Comparison of ENCODE assay signal across 22 cellular contexts in genomic region chr12:11635341-11635740, GRCh38.
"Had no signal": no experiment of that assay in that cellular context is flagged by ENCODE, and none has a peak within 500 bp of the region (broad histone marks: within the 10 kb centered on the region; RNA-seq: fewer than 3 reads in every experiment).

No MANE protein-coding gene starts in this region.

- ATAC-seq: activated CD4-positive, alpha-beta T cell treated with anti-CD3 and anti-CD28 coated beads for 36 hours; naive thymus-derived CD8-positive, alpha-beta T cell; sciatic nerve; stimulated activated effector memory CD8-positive, alpha-beta T cell treated with anti-CD3 and anti-CD28 coated beads, Interleukin-12 subunit alpha, Interleukin-12 subunit beta, amount 100 ng/mL, for 72 hours; stimulated activated naive CD8-positive, alpha-beta T cell treated with anti-CD3 and anti-CD28 coated beads, Interleukin-15, amount 100 ng/mL, for 72 hours; WTC11 had no signal

- FAIRE-seq: small intestine had no signal

- H3K9me3 ChIP-seq: esophagus squamous epithelium had no signal

- H3K27me3 ChIP-seq: esophagus squamous epithelium, neural progenitor cell, suprapubic skin, tibial nerve had no signal

- H3K27ac Mint-ChIP-seq: activated CD4-positive, alpha-beta T cell treated with anti-CD3 and anti-CD28 coated beads for 36 hours; activated naive CD4-positive, alpha-beta T cell treated with anti-CD3 and anti-CD28 coated beads, Interleukin-2, amount 10 ng/mL, durations not matched to agents 7 days and 5 days; dendritic cell treated with granulocyte-macrophage colony-stimulating factor and Interleukin-4, amounts not matched to agents 40 ng/mL and 50 ng/mL, for 4 days; mesothelial cell of epicardium; neural progenitor cell; stimulated activated effector memory CD8-positive, alpha-beta T cell treated with anti-CD3 and anti-CD28 coated beads, Interleukin-12 subunit alpha, Interleukin-12 subunit beta, amount 100 ng/mL, for 72 hours; stimulated activated naive CD8-positive, alpha-beta T cell treated with anti-CD3 and anti-CD28 coated beads, Interleukin-15, amount 100 ng/mL, for 72 hours; WTC11 had no signal

- H3K9me3 Mint-ChIP-seq: stimulated activated effector memory CD8-positive, alpha-beta T cell treated with anti-CD3 and anti-CD28 coated beads, Interleukin-12 subunit alpha, Interleukin-12 subunit beta, amount 100 ng/mL, for 72 hours had no signal

- H3K4me3 Mint-ChIP-seq: activated CD4-positive, alpha-beta T cell treated with anti-CD3 and anti-CD28 coated beads for 36 hours; activated naive CD4-positive, alpha-beta T cell treated with anti-CD3 and anti-CD28 coated beads, Interleukin-2, amount 10 ng/mL, durations not matched to agents 7 days and 5 days; dendritic cell treated with granulocyte-macrophage colony-stimulating factor and Interleukin-4, amounts not matched to agents 40 ng/mL and 50 ng/mL, for 4 days; mesothelial cell of epicardium; naive thymus-derived CD8-positive, alpha-beta T cell; neural progenitor cell; stimulated activated effector memory CD8-positive, alpha-beta T cell treated with anti-CD3 and anti-CD28 coated beads, Interleukin-12 subunit alpha, Interleukin-12 subunit beta, amount 100 ng/mL, for 72 hours; stimulated activated naive CD8-positive, alpha-beta T cell treated with anti-CD3 and anti-CD28 coated beads, Interleukin-15, amount 100 ng/mL, for 72 hours; WTC11 had no signal

- H3K4me3 ChIP-seq: esophagus squamous epithelium, left ventricle myocardium inferior, neural progenitor cell, suprapubic skin, tibial nerve had no signal

- H3K27me3 Mint-ChIP-seq: activated CD4-positive, alpha-beta T cell treated with anti-CD3 and anti-CD28 coated beads for 36 hours; dendritic cell treated with granulocyte-macrophage colony-stimulating factor and Interleukin-4, amounts not matched to agents 40 ng/mL and 50 ng/mL, for 4 days; naive thymus-derived CD8-positive, alpha-beta T cell; stimulated activated naive CD8-positive, alpha-beta T cell treated with anti-CD3 and anti-CD28 coated beads, Interleukin-15, amount 100 ng/mL, for 72 hours had no signal

- H3K4me1 Mint-ChIP-seq: activated naive CD4-positive, alpha-beta T cell treated with anti-CD3 and anti-CD28 coated beads, Interleukin-2, amount 10 ng/mL, durations not matched to agents 7 days and 5 days; naive thymus-derived CD8-positive, alpha-beta T cell; WTC11 had no signal

- DNase-seq: activated CD4-positive, alpha-beta T cell treated with anti-CD3 and anti-CD28 coated beads for 36 hours; activated CD4-positive, alpha-beta T cell treated with anti-CD3 and anti-CD28 coated beads, Interleukin-2, amount 50 U/mL, for 48 hours; activated effector memory CD4-positive, alpha-beta T cell treated with Interleukin-2 at 50 U/mL for 16 hours; activated naive CD4-positive, alpha-beta T cell treated with anti-CD3 and anti-CD28 coated beads, Interleukin-2, amount 10 ng/mL, durations not matched to agents 7 days and 5 days; activated T-cell treated with anti-CD3 and anti-CD28 coated beads, Interleukin-2, amount 50 U/mL, for 48 hours; amygdala; effector CD4-positive, alpha-beta T cell; esophagus squamous epithelium; left ventricle myocardium inferior; naive thymus-derived CD8-positive, alpha-beta T cell; small intestine; stimulated activated CD4-positive, alpha-beta T cell treated with anti-CD3 and anti-CD28 coated beads, Interleukin-2, amount 100 ng/mL, for 24 hours; stimulated activated naive CD8-positive, alpha-beta T cell treated with anti-CD3 and anti-CD28 coated beads, Interleukin-15, amount 100 ng/mL, for 72 hours; T-helper 9 cell had no signal

- H3K36me3 ChIP-seq: esophagus squamous epithelium, left ventricle myocardium inferior, neural progenitor cell, suprapubic skin, tibial nerve had no signal

- H3K27ac ChIP-seq: esophagus squamous epithelium, left ventricle myocardium inferior, neural progenitor cell, suprapubic skin, tibial nerve had no signal

- H3K4me1 ChIP-seq: esophagus squamous epithelium, left ventricle myocardium inferior, neural progenitor cell, suprapubic skin, tibial nerve had no signal

- H3K36me3 Mint-ChIP-seq: activated naive CD4-positive, alpha-beta T cell treated with anti-CD3 and anti-CD28 coated beads, Interleukin-2, amount 10 ng/mL, durations not matched to agents 7 days and 5 days; neural progenitor cell; stimulated activated effector memory CD8-positive, alpha-beta T cell treated with anti-CD3 and anti-CD28 coated beads, Interleukin-12 subunit alpha, Interleukin-12 subunit beta, amount 100 ng/mL, for 72 hours had no signal
